Comparison of ENCODE assay signal across 1 cellular context in the genomic region with DNA sequence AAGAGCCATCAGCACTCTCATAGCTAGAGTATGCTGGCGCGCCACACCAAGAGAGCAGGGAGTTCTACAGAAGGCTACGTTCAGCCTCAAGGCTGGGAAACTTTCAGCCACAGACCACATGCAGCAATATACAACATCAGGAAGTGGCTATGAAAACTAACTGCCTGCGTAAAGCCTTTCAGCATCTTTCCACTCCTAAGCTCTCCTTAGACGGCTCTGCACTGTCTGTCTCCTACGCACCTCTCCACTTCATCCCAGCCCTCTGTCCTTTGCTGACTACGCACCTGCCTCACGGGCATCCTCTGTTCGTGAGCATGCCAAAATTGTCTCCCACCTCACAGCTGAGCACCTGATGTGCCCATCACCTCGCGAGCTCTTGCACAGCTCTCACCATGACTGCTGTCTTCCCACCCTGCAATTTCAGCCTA.
TF ChIP-seq lines count a peak whose summit lies in the region.

No MANE protein-coding gene starts in this region.

TF ChIP-seq in GM23338, 12 proteins besides CTCF, POLR2A, EP300 and RAD21 (continued from another document):
- TF ChIP-seq, protein P1, sequence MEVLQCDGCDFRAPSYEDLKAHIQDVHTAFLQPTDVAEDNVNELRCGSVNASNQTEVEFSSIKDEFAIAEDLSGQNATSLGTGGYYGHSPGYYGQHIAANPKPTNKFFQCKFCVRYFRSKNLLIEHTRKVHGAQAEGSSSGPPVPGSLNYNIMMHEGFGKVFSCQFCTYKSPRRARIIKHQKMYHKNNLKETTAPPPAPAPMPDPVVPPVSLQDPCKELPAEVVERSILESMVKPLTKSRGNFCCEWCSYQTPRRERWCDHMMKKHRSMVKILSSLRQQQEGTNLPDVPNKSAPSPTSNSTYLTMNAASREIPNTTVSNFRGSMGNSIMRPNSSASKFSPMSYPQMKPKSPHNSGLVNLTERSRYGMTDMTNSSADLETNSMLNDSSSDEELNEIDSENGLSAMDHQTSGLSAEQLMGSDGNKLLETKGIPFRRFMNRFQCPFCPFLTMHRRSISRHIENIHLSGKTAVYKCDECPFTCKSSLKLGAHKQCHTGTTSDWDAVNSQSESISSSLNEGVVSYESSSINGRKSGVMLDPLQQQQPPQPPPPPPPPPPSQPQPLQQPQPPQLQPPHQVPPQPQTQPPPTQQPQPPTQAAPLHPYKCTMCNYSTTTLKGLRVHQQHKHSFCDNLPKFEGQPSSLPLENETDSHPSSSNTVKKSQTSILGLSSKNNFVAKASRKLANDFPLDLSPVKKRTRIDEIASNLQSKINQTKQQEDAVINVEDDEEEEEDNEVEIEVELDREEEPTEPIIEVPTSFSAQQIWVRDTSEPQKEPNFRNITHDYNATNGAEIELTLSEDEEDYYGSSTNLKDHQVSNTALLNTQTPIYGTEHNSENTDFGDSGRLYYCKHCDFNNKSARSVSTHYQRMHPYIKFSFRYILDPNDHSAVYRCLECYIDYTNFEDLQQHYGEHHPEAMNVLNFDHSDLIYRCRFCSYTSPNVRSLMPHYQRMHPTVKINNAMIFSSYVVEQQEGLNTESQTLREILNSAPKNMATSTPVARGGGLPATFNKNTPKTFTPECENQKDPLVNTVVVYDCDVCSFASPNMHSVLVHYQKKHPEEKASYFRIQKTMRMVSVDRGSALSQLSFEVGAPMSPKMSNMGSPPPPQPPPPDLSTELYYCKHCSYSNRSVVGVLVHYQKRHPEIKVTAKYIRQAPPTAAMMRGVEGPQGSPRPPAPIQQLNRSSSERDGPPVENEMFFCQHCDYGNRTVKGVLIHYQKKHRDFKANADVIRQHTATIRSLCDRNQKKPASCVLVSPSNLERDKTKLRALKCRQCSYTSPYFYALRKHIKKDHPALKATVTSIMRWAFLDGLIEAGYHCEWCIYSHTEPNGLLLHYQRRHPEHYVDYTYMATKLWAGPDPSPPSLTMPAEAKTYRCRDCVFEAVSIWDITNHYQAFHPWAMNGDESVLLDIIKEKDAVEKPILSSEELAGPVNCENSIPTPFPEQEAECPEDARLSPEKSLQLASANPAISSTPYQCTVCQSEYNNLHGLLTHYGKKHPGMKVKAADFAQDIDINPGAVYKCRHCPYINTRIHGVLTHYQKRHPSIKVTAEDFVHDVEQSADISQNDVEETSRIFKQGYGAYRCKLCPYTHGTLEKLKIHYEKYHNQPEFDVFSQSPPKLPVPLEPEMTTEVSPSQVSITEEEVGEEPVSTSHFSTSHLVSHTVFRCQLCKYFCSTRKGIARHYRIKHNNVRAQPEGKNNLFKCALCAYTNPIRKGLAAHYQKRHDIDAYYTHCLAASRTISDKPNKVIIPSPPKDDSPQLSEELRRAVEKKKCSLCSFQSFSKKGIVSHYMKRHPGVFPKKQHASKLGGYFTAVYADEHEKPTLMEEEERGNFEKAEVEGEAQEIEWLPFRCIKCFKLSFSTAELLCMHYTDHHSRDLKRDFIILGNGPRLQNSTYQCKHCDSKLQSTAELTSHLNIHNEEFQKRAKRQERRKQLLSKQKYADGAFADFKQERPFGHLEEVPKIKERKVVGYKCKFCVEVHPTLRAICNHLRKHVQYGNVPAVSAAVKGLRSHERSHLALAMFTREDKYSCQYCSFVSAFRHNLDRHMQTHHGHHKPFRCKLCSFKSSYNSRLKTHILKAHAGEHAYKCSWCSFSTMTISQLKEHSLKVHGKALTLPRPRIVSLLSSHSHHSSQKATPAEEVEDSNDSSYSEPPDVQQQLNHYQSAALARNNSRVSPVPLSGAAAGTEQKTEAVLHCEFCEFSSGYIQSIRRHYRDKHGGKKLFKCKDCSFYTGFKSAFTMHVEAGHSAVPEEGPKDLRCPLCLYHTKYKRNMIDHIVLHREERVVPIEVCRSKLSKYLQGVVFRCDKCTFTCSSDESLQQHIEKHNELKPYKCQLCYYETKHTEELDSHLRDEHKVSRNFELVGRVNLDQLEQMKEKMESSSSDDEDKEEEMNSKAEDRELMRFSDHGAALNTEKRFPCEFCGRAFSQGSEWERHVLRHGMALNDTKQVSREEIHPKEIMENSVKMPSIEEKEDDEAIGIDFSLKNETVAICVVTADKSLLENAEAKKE (CRISPR knock-in tag; IDR thresholded peaks at IDR 0.05): no peak
- no peak for TF ChIP-seq STAT1 (IDR thresholded peaks at IDR 0.05; ENCODE audit: unreplicated experiment)
- TF ChIP-seq NANOG (IDR thresholded peaks at IDR 0.05; ENCODE audit: borderline replicate concordance): no peak
- no peak for TF ChIP-seq EZH2 (IDR thresholded peaks at IDR 0.05; ENCODE audit: low read depth, unreplicated experiment)
- TF ChIP-seq ZNF331 (CRISPR knock-in tag; IDR thresholded peaks at IDR 0.05; ENCODE audit: low read depth): no peak
- no peak for TF ChIP-seq POLR2AphosphoS5 (IDR thresholded peaks at IDR 0.05; ENCODE audit: low read depth)
- TF ChIP-seq, protein P2, sequence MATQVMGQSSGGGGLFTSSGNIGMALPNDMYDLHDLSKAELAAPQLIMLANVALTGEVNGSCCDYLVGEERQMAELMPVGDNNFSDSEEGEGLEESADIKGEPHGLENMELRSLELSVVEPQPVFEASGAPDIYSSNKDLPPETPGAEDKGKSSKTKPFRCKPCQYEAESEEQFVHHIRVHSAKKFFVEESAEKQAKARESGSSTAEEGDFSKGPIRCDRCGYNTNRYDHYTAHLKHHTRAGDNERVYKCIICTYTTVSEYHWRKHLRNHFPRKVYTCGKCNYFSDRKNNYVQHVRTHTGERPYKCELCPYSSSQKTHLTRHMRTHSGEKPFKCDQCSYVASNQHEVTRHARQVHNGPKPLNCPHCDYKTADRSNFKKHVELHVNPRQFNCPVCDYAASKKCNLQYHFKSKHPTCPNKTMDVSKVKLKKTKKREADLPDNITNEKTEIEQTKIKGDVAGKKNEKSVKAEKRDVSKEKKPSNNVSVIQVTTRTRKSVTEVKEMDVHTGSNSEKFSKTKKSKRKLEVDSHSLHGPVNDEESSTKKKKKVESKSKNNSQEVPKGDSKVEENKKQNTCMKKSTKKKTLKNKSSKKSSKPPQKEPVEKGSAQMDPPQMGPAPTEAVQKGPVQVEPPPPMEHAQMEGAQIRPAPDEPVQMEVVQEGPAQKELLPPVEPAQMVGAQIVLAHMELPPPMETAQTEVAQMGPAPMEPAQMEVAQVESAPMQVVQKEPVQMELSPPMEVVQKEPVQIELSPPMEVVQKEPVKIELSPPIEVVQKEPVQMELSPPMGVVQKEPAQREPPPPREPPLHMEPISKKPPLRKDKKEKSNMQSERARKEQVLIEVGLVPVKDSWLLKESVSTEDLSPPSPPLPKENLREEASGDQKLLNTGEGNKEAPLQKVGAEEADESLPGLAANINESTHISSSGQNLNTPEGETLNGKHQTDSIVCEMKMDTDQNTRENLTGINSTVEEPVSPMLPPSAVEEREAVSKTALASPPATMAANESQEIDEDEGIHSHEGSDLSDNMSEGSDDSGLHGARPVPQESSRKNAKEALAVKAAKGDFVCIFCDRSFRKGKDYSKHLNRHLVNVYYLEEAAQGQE (IDR thresholded peaks at IDR 0.05; ENCODE audit: unreplicated experiment): no peak
